Comparison of ENCODE assay signal across 8 cellular contexts in genomic region chr19:41934849-41935374, GRCh38. TPM values are rescaled to one million over a fixed set of nuclear protein-coding genes. Genes with fewer than 3 reads are reported as not detected.
DNase-seq lines count a peak whose midpoint lies in the region; ATAC-seq, FAIRE-seq and TF ChIP-seq lines count a peak whose summit lies in the region.

No MANE protein-coding gene starts in this region.

- no peaks in the 10 kb centered on the region for H3K9me3 ChIP-seq in upper lobe of left lung

- ATAC-seq in activated T-cell treated with anti-CD3 and anti-CD28 coated beads, Interleukin-2, amount 50 U/mL, for 72 hours (replicated peaks in 1 of 2): peak; percentile 71 to 82
- ATAC-seq in upper lobe of left lung (ENCODE audit: low FRiP score in 2 of 2) (peak; percentile 67 to 80), GM18511 (IDR thresholded peaks at IDR 0.05; ENCODE audit: unreplicated experiment) (no peak)

- H3K27me3 Mint-ChIP-seq in activated T-cell treated with anti-CD3 and anti-CD28 coated beads, Interleukin-2, amount 50 U/mL, for 72 hours (ENCODE audit: low read depth): peaks cover 10% of the 10 kb centered on the region

- H3K27ac ChIP-seq in HL-60 (replicated peaks): no peak overlapping the region
- no peak overlapping the region for H3K27ac ChIP-seq in upper lobe of left lung

- H3K9me3 Mint-ChIP-seq in activated T-cell treated with anti-CD3 and anti-CD28 coated beads, Interleukin-2, amount 50 U/mL, for 72 hours: no peaks in the 10 kb centered on the region

- whole genome bisulfite sequencing in upper lobe of left lung, 2 donors: 19 to 30% methylated on average over 7 of the region's 7 CpGs

- no peak for FAIRE-seq in RCC 7860 (lab: Jason Lieb, UNC)

- no peaks in the 10 kb centered on the region for H3K36me3 ChIP-seq in upper lobe of left lung

- no peak for TF ChIP-seq POLR2A in upper lobe of left lung (IDR thresholded peaks at IDR 0.05)

- H3K27ac Mint-ChIP-seq in activated T-cell treated with anti-CD3 and anti-CD28 coated beads, Interleukin-2, amount 50 U/mL, for 72 hours: peak overlapping the region; percentile 12

- peak; percentile 80 for DNase-seq in D341Med (ENCODE audit: low spot score)
- DNase-seq in HL-60 (ENCODE audit: low read depth in 1 of 2, low spot score in 1 of 2): peak in 1 of 2 experiments; percentile 61
- peak; percentile 26 for DNase-seq in RCC 7860 (ENCODE audit: low spot score)
- peak; percentile 84 to 90 for DNase-seq in activated T-cell treated with anti-CD3 and anti-CD28 coated beads, Interleukin-2, amount 50 U/mL, for 72 hours
- DNase-seq in fibroblast of the aortic adventitia (ENCODE audit: low read depth): peak; percentile 53
- peak; percentile 13 for DNase-seq in occipital lobe (lab: John Stamatoyannopoulos, UW)
- DNase-seq in upper lobe of left lung: peak in 1 of 2 donors; percentile 66

- peaks cover 11% of the 10 kb centered on the region for H3K27me3 ChIP-seq in HL-60 (ENCODE audit: insufficient read depth, poor library complexity, severe bottlenecking)
- peaks cover 0 to 27% (median 6%) of the 10 kb centered on the region in 4 donors for H3K27me3 ChIP-seq in upper lobe of left lung

- peak overlapping the region; percentile 38 to 63 for H3K4me3 Mint-ChIP-seq in activated T-cell treated with anti-CD3 and anti-CD28 coated beads, Interleukin-2, amount 50 U/mL, for 72 hours

- no peaks in the 10 kb centered on the region for H3K36me3 Mint-ChIP-seq in activated T-cell treated with anti-CD3 and anti-CD28 coated beads, Interleukin-2, amount 50 U/mL, for 72 hours (ENCODE audit: insufficient read depth in 2 of 2)

- TF ChIP-seq CTCF in HL-60 (IDR thresholded peaks at IDR 0.05; ENCODE audit: insufficient read depth, low read length) (peak; percentile 71), fibroblast of the aortic adventitia (IDR thresholded peaks at IDR 0.05; ENCODE audit: insufficient read depth, low read length) (peak; percentile 97), upper lobe of left lung (IDR thresholded peaks at IDR 0.05) (peak; percentile 80 to 83 (median 82))

- no peak for TF ChIP-seq EP300 in upper lobe of left lung (IDR thresholded peaks at IDR 0.05)

- no peak overlapping the region for H3K4me3 ChIP-seq in HL-60 (replicated peaks; ENCODE audit: insufficient read depth, low read length)
- no peak overlapping the region for H3K4me3 ChIP-seq in fibroblast of the aortic adventitia (ENCODE audit: low read depth, low read length)
- H3K4me3 ChIP-seq in upper lobe of left lung: no peak overlapping the region

- peaks cover 2 to 14% (median 3%) of the 10 kb centered on the region in 4 donors for H3K4me1 ChIP-seq in upper lobe of left lung

- peaks cover 48% of the 10 kb centered on the region for H3K4me1 Mint-ChIP-seq in activated T-cell treated with anti-CD3 and anti-CD28 coated beads, Interleukin-2, amount 50 U/mL, for 72 hours (ENCODE audit: low read depth)

RNA-seq across cellular contexts. Expression of gene ERFL, which starts 6.7 kb away (rescaled TPM):
- total RNA-seq in activated T-cell treated with anti-CD3 and anti-CD28 coated beads, Interleukin-2, amount 50 U/mL, for 72 hours: 1 to 10 TPM; 3.3 to 4.1 TPM
- total RNA-seq in fibroblast of the aortic adventitia (ENCODE audit: low replicate concordance) (0.57 TPM in 1 of 2 replicates, not detected in the other), occipital lobe (not detected), upper lobe of left lung (1 to 10 TPM in 2 of 6 donors, under 1 TPM in 3, not detected in 1; 0.20 to 6.3 (median 0.49) TPM)

RNA-seq across cellular contexts. Expression of gene RABAC1, which starts 24.2 kb away (rescaled TPM):
- 10 to 100 TPM; 64.5 to 81.0 TPM for total RNA-seq in activated T-cell treated with anti-CD3 and anti-CD28 coated beads, Interleukin-2, amount 50 U/mL, for 72 hours
- total RNA-seq in fibroblast of the aortic adventitia (ENCODE audit: low replicate concordance) (122 and 201 TPM in 2 replicates), occipital lobe (69.3 TPM), upper lobe of left lung (100 to 1,000 TPM in 5 of 6 donors, 10 to 100 TPM in 1; 59.7 to 222 (median 163) TPM)

RNA-seq across cellular contexts. Expression of gene ARHGEF1, which starts 51.9 kb away (rescaled TPM):
- 100 to 1,000 TPM; 371 to 446 TPM for total RNA-seq in activated T-cell treated with anti-CD3 and anti-CD28 coated beads, Interleukin-2, amount 50 U/mL, for 72 hours
- total RNA-seq in fibroblast of the aortic adventitia (ENCODE audit: low replicate concordance) (26.8 and 57.6 TPM in 2 replicates), occipital lobe (8.7 TPM), upper lobe of left lung (100 to 1,000 TPM; 115 to 731 (median 233) TPM)

RNA-seq across cellular contexts. Expression of gene CD79A, which starts 57.8 kb away (rescaled TPM):
- total RNA-seq in activated T-cell treated with anti-CD3 and anti-CD28 coated beads, Interleukin-2, amount 50 U/mL, for 72 hours: 10 to 100 TPM; 12.3 to 27.5 TPM
- total RNA-seq in fibroblast of the aortic adventitia (ENCODE audit: low replicate concordance): 0.09 TPM in 1 of 2 replicates, not detected in the other
- total RNA-seq in occipital lobe: not detected
- 1 to 10 TPM in 4 of 6 donors, under 1 TPM in 1, not detected in 1; 0.76 to 4.7 (median 4.1) TPM for total RNA-seq in upper lobe of left lung

RNA-seq across cellular contexts. Expression of gene ATP1A3, which starts 59.1 kb away (rescaled TPM):
- 1 to 10 TPM; 4.3 to 6.2 TPM for total RNA-seq in activated T-cell treated with anti-CD3 and anti-CD28 coated beads, Interleukin-2, amount 50 U/mL, for 72 hours
- total RNA-seq in fibroblast of the aortic adventitia (ENCODE audit: low replicate concordance): not detected in 2 replicates
- 153 TPM for total RNA-seq in occipital lobe
- under 1 TPM in 4 of 6 donors, not detected in 2; under 0.01 to 0.51 (median 0.15) TPM for total RNA-seq in upper lobe of left lung
